Comparison of ENCODE assay signal across 17 cellular contexts in the genomic region with DNA sequence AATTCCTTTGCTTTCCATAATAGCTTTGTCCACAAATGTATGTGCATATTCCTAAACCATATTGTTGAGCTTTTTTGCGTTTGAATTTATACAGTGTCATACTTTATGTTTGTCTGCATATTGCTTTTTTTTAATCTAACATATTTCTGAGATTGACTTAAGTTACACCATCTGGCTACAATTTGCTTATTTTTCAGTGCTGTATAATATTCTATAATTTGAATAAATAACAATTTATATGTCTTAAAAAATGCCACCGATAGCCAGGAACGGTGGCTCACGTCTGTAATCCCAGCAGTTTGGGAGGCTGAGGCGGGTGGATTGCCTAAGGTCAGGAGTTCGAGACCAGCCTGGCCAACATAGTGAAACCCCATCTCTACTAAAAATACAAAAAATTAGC. TPM values are rescaled to one million over a fixed set of nuclear protein-coding genes. Genes with fewer than 3 reads are reported as not detected.
"Had no signal": no experiment of that assay in that cellular context is flagged by ENCODE, and none has a peak within 500 bp of the region (broad histone marks: within the 10 kb centered on the region; RNA-seq: fewer than 3 reads in every experiment).

No MANE protein-coding gene starts in this region.

- DNase-seq: activated CD4-positive, alpha-beta T cell treated with anti-CD3 and anti-CD28 coated beads, Interleukin-2, amount 50 U/mL, for 4 hours; activated naive CD4-positive, alpha-beta T cell; activated T-cell treated with anti-CD3 and anti-CD28 coated beads, Interleukin-2, amount 50 U/mL, for 72 hours; aorta; dorsolateral prefrontal cortex; foreskin fibroblast; heart left ventricle; left ventricle myocardium inferior; mesenchymal stem cell; retina; stimulated activated CD4-positive, alpha-beta T cell treated with anti-CD3 and anti-CD28 coated beads, Interleukin-15, amount 100 ng/mL, for 24 hours; stimulated activated CD4-positive, alpha-beta T cell treated with anti-CD3 and anti-CD28 coated beads, Interleukin-4, amount 100 ng/mL, for 24 hours; stomach had no signal

- H3K9me3 ChIP-seq: esophagus muscularis mucosa, left ventricle myocardium inferior, neutrophil, stomach had no signal

- H3K36me3 ChIP-seq: esophagus muscularis mucosa, heart left ventricle, left ventricle myocardium inferior, stomach had no signal

- H3K27ac ChIP-seq: left ventricle myocardium inferior had no signal

- H3K27me3 ChIP-seq: dorsolateral prefrontal cortex had no signal

- H3K9me3 Mint-ChIP-seq: activated T-cell treated with anti-CD3 and anti-CD28 coated beads, Interleukin-2, amount 50 U/mL, for 72 hours; T-helper 1 cell treated with Interleukin-12 subunit alpha and Interleukin-12 subunit beta and Interleukin-4 antibody, amounts not matched to agents 30 μg/mL and 1 μg/mL, for 36 hours had no signal

RNA-seq across cellular contexts. Expression of a gene that starts 7.9 kb away (rescaled TPM):
- total RNA-seq: activated T-cell treated with anti-CD3 and anti-CD28 coated beads, Interleukin-2, amount 50 U/mL, for 72 hours; aorta; esophagus muscularis mucosa; heart left ventricle; left ventricle myocardium inferior; stomach; urinary bladder had no signal
